18 cellular contexts compared by ENCODE assay signal in the genomic region with DNA sequence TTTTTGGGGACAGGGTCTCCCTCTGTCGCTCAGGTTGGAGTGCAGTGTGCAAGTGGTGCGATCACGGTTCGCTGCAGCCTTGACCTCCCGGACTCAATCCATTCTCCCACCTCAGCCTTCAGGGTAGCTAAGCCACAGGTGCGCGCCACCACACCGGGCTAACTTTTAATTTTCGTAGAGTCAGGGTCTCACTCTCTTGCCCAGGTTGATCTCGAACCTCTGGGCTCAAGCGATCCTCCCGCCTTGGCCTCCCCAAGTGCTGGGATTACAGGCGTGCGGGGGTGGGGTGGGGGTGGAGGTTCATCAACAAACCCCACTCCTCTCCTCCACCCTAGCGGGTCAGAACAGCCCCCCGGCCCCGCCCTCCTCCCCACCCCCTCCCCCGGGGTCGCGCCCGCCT. TPM values are rescaled to one million over a fixed set of nuclear protein-coding genes. Genes with fewer than 3 reads are reported as not detected.
DNase-seq lines count a peak whose midpoint lies in the region; ATAC-seq and TF ChIP-seq lines count a peak whose summit lies in the region.
"Had no signal": no experiment of that assay in that cellular context is flagged by ENCODE, and none has a peak within 500 bp of the region (broad histone marks: within the 10 kb centered on the region; RNA-seq: fewer than 3 reads in every experiment).

No MANE protein-coding gene starts in this region.

- no peak overlapping the region for H3K27ac Mint-ChIP-seq in GM23338
- H3K27ac Mint-ChIP-seq: CD14-positive monocyte; CD4-positive, alpha-beta memory T cell had no signal

- H2BK120ac ChIP-seq in neuronal stem cell (ENCODE audit: low read depth, low read length) = no peak overlapping the region

- H3K9me3 ChIP-seq in NT2/D1 (ENCODE audit: insufficient read depth, low read length) (peaks cover 3% of the 10 kb centered on the region; the same call in 1 of the 2 replicates), iPS DF 6.9 (ENCODE audit: control insufficient read depth, insufficient read depth, low read length) (no peaks in the 10 kb centered on the region), neuronal stem cell (replicated peaks in 1 of 2; ENCODE audit: control insufficient read depth in 2 of 2, insufficient read depth in 1 of 2, low read depth in 1 of 2, low read length in 2 of 2) (no peaks in the 10 kb centered on the region)
- H3K9me3 ChIP-seq: BLaER1 had no signal

- H3K27ac ChIP-seq in GM23338 (ENCODE audit: low read depth) (no peak overlapping the region), iPS DF 6.9 (ENCODE audit: low read length) (no peak overlapping the region), neuronal stem cell (replicated peaks; ENCODE audit: low read length) (no peak overlapping the region), RWPE1 (no peak overlapping the region)
- H3K27ac ChIP-seq: BLaER1, KMS-11 had no signal

- POLR2A ChIA-PET in RWPE1 (lab: Yijun Ruan, JAX; ENCODE audit: low non-redundant PET) = no interaction called here

- TF ChIP-seq CTCF in GM23338 (conservative IDR thresholded peaks at IDR 0.05; ENCODE audit: low read depth in 2 of 2) = no peak
- TF ChIP-seq CTCF in RWPE1 (conservative IDR thresholded peaks at IDR 0.05; ENCODE audit: low read depth) = no peak
- no peak for TF ChIP-seq CTCF in GM13976 (IDR thresholded peaks at IDR 0.05; ENCODE audit: borderline replicate concordance, control extremely low read depth, extremely low read depth, insufficient read depth, missing control alignments)

- H3K23ac ChIP-seq in neuronal stem cell (ENCODE audit: low read depth, low read length, poor library complexity) = no peak overlapping the region

- H3K27me3 ChIP-seq in GM23338 (ENCODE audit: insufficient read depth) = peaks cover 44% of the 10 kb centered on the region
- H3K27me3 ChIP-seq in NT2/D1 (ENCODE audit: insufficient read depth, insufficient read length) = peaks cover 11% of the 10 kb centered on the region
- H3K27me3 ChIP-seq in iPS DF 6.9 (ENCODE audit: control insufficient read depth, insufficient read depth, low read length) = peaks cover 7% of the 10 kb centered on the region; the same call in 1 of the 2 replicates
- peaks cover 7 to 45% (median 26%) of the 10 kb centered on the region in 3 experiments for H3K27me3 ChIP-seq in neuronal stem cell (ENCODE audit: control insufficient read depth in 3 of 3, insufficient read depth in 3 of 3, low read depth in 1 of 3, low read length in 3 of 3)

- H3K4ac ChIP-seq in neuronal stem cell (ENCODE audit: low read length) = no peak overlapping the region

- no CpG with 5 or more reads among the region's 21 CpGs for WGBS in iPS DF 6.9 (ENCODE audit: insufficient coverage, insufficient read length)
- WGBS in neuronal stem cell (ENCODE audit: extremely low coverage in 2 of 2, insufficient read length in 2 of 2, insufficient replicate concordance in 1 of 2), 2 donors = no CpG with 5 or more reads among the region's 21 CpGs

- no peak overlapping the region for H2AFZ ChIP-seq in GM23338
- no peak overlapping the region for H2AFZ ChIP-seq in neuronal stem cell (ENCODE audit: low read length)

- H3K9me2 ChIP-seq in GM23338 (ENCODE audit: insufficient read depth) = no peaks in the 10 kb centered on the region

- H3K4me2 ChIP-seq in GM23338 (peak overlapping the region; percentile 69), neuronal stem cell (ENCODE audit: insufficient read depth, low read length, poor library complexity, severe bottlenecking) (no peak overlapping the region)
- H3K4me2 ChIP-seq: KMS-11 had no signal

- H2AK5ac ChIP-seq in neuronal stem cell (ENCODE audit: low read depth, low read length) = peak overlapping the region; percentile 89

- no peaks in the 10 kb centered on the region; the same call in 2 of the 3 replicates for H3K36me3 Mint-ChIP-seq in GM23338 (ENCODE audit: low read depth)
- H3K36me3 Mint-ChIP-seq: CD14-positive monocyte; CD4-positive, alpha-beta memory T cell had no signal

- no peak overlapping the region for H2BK5ac ChIP-seq in neuronal stem cell (ENCODE audit: low read length)

- no peak overlapping the region for H4K91ac ChIP-seq in neuronal stem cell (ENCODE audit: low read depth, low read length, poor library complexity)

- ATAC-seq in GM23338 = peak; percentile 12

- peaks cover 4% of the 10 kb centered on the region; the same call in 1 of the 3 replicates for H3K9me3 Mint-ChIP-seq in GM23338
- H3K9me3 Mint-ChIP-seq: CD4-positive, alpha-beta memory T cell had no signal

- H3K79me1 ChIP-seq in neuronal stem cell (ENCODE audit: low read depth, low read length) = no peaks in the 10 kb centered on the region

- in situ Hi-C loops in GM13976 (cut with MboI; ENCODE audit: low sequenced_read_pairs, unreplicated experiment) = no loop called here

- peak overlapping the region; percentile 60 for H3K4me3 Mint-ChIP-seq in GM23338

- peaks cover 10% of the 10 kb centered on the region for H3K4me1 Mint-ChIP-seq in GM23338

- no peak for DNase-seq in GM23338 (ENCODE audit: low spot score)
- DNase-seq in NT2/D1 (ENCODE audit: low read depth, low spot score) = no peak
- DNase-seq in iPS DF 6.9 (ENCODE audit: low read depth, low spot score) = no peak
- no peak for DNase-seq in neuronal stem cell (ENCODE audit: low spot score)
- DNase-seq in stimulated activated CD4-positive, alpha-beta T cell treated with anti-CD3 and anti-CD28 coated beads, Interleukin-1b, Interleukin-23, amount 100 ng/mL, for 48 hours = no peak
- no peak for DNase-seq in RWPE1 (ENCODE audit: low spot score)
- DNase-seq in GM13976 (ENCODE audit: low spot score) = no peak
- DNase-seq in T-helper 9 cell = no peak
- DNase-seq: AML-193; CD4-positive, alpha-beta memory T cell; DMS153; DMS79; GDM1 had no signal

- H3K9ac ChIP-seq in NT2/D1 (ENCODE audit: insufficient read length, low read depth) (peak overlapping the region; percentile 32), neuronal stem cell (ENCODE audit: low read depth, low read length, poor library complexity) (no peak overlapping the region)
- H3K9ac ChIP-seq: BLaER1, KMS-11 had no signal

- peaks cover 3% of the 10 kb centered on the region; the same call in 1 of the 2 replicates for H3F3A ChIP-seq in GM23338 (replicated peaks; ENCODE audit: low read depth)

- H4K8ac ChIP-seq in neuronal stem cell (ENCODE audit: low read depth, low read length) = no peak overlapping the region

- H3K4me1 ChIP-seq in GM23338 (ENCODE audit: insufficient read depth) = peaks cover 12% of the 10 kb centered on the region
- H3K4me1 ChIP-seq in NT2/D1 (ENCODE audit: insufficient read depth, insufficient read length) = peaks cover 5% of the 10 kb centered on the region
- no peaks in the 10 kb centered on the region for H3K4me1 ChIP-seq in iPS DF 6.9 (ENCODE audit: control insufficient read depth, insufficient read depth, low read length)
- peaks cover 5 to 7% of the 10 kb centered on the region in 2 donors for H3K4me1 ChIP-seq in neuronal stem cell (ENCODE audit: control insufficient read depth in 2 of 2, insufficient read depth in 1 of 2, low read depth in 1 of 2, low read length in 2 of 2)

- H3K36me3 ChIP-seq in GM23338 (ENCODE audit: insufficient read depth) (no peaks in the 10 kb centered on the region), NT2/D1 (ENCODE audit: insufficient read depth, insufficient read length, low read length) (no peaks in the 10 kb centered on the region), iPS DF 6.9 (ENCODE audit: control insufficient read depth, insufficient read depth, low read length) (no peaks in the 10 kb centered on the region), neuronal stem cell (replicated peaks in 1 of 2; ENCODE audit: control insufficient read depth in 2 of 2, insufficient read depth in 2 of 2, low read length in 2 of 2) (no peaks in the 10 kb centered on the region)
- H3K36me3 ChIP-seq: BLaER1 had no signal

- H3K27me3 Mint-ChIP-seq in GM23338 (ENCODE audit: insufficient read depth, low read depth, poor library complexity) = peaks cover 27% of the 10 kb centered on the region

- no peaks in the 10 kb centered on the region for H3K79me2 ChIP-seq in GM23338 (replicated peaks; ENCODE audit: insufficient read depth)

- H3K4me3 ChIP-seq in GM23338 (peak overlapping the region; percentile 46; the same call in 1 of the 2 replicates), NT2/D1 (ENCODE audit: insufficient read length, low read depth) (no peak overlapping the region), iPS DF 6.9 (ENCODE audit: low read length) (peak overlapping the region; percentile 4; the same call in 1 of the 2 replicates), neuronal stem cell (ENCODE audit: low read length in 2 of 2) (no peak overlapping the region)
- H3K4me3 ChIP-seq: BLaER1 had no signal

- no peak overlapping the region for H2BK12ac ChIP-seq in neuronal stem cell (ENCODE audit: low read length)

- no peak overlapping the region for H3K18ac ChIP-seq in neuronal stem cell (ENCODE audit: low read length)

- H4K20me1 ChIP-seq in GM23338 (replicated peaks; ENCODE audit: insufficient read depth) = no peaks in the 10 kb centered on the region
- H4K20me1 ChIP-seq: BLaER1 had no signal

- H3K14ac ChIP-seq in neuronal stem cell (ENCODE audit: low read length) = no peak overlapping the region

- CTCF ChIA-PET in RWPE1 (lab: Yijun Ruan, JAX) = no interaction called here

- peak overlapping the region; percentile 67 for H2BK15ac ChIP-seq in neuronal stem cell (ENCODE audit: low read length)

TF ChIP-seq in GM23338, 12 proteins besides CTCF, POLR2A, EP300 and RAD21 (continues in another document):
- TF ChIP-seq JUNB (IDR thresholded peaks at IDR 0.05; ENCODE audit: unreplicated experiment) = no peak
- no peak for TF ChIP-seq POLR2AphosphoS5 (IDR thresholded peaks at IDR 0.05; ENCODE audit: low read depth)
- no peak for TF ChIP-seq NANOG (IDR thresholded peaks at IDR 0.05; ENCODE audit: borderline replicate concordance)

RNA-seq across cellular contexts. Expression of a gene that starts 5.4 kb away (rescaled TPM):
- total RNA-seq in GM23338 (2014; rRNA removed; shearing (Covaris generic)) = not detected in 2 replicates
- not detected in 2 replicates for polyA plus RNA-seq in GM23338 (2016; fragmentation: Nextera tagmentation; extraction: Ambion mirVana)
- not detected for polyA plus RNA-seq in neuronal stem cell (2013, experiment 1 of 2)
- not detected for polyA plus RNA-seq in neuronal stem cell (2013, experiment 2 of 2)
- total RNA-seq: CD4-positive, alpha-beta memory T cell; Daoy; HT-29 had no signal
- polyA plus RNA-seq: CD14-positive monocyte; CD4-positive, alpha-beta memory T cell had no signal

RNA-seq across cellular contexts. Expression of a gene that starts 6.8 kb away (rescaled TPM):
- total RNA-seq in GM23338 (2014; rRNA removed; shearing (Covaris generic)) = 0.90 and 1.8 TPM in 2 replicates
- 0.40 and 1.8 TPM in 2 replicates for polyA plus RNA-seq in GM23338 (2016; fragmentation: Nextera tagmentation; extraction: Ambion mirVana)
- polyA plus RNA-seq in neuronal stem cell (2013, experiment 1 of 2) = 2.0 TPM
- polyA plus RNA-seq in neuronal stem cell (2013, experiment 2 of 2) = 1.6 TPM
- total RNA-seq: CD4-positive, alpha-beta memory T cell; Daoy; HT-29 had no signal
- polyA plus RNA-seq: CD14-positive monocyte had no signal

RNA-seq across cellular contexts. Expression of a gene that starts 15.0 kb away (rescaled TPM):
- 9.3 and 11.6 TPM in 2 replicates for total RNA-seq in GM23338 (2014; rRNA removed; shearing (Covaris generic))
- polyA plus RNA-seq in GM23338 (2016; fragmentation: Nextera tagmentation; extraction: Ambion mirVana) = 2.1 and 3.5 TPM in 2 replicates
- polyA plus RNA-seq in neuronal stem cell (2013, experiment 1 of 2) = 10.0 TPM
- 9.8 TPM for polyA plus RNA-seq in neuronal stem cell (2013, experiment 2 of 2)

RNA-seq across cellular contexts. Expression of a gene that starts 35.5 kb away (rescaled TPM):
- 49.9 and 60.3 TPM in 2 replicates for total RNA-seq in GM23338 (2014; rRNA removed; shearing (Covaris generic))
- 36.6 and 43.5 TPM in 2 replicates for polyA plus RNA-seq in GM23338 (2016; fragmentation: Nextera tagmentation; extraction: Ambion mirVana)
- polyA plus RNA-seq in neuronal stem cell (2013, experiment 1 of 2) = 42.9 TPM
- polyA plus RNA-seq in neuronal stem cell (2013, experiment 2 of 2) = 42.4 TPM

RNA-seq across cellular contexts. Expression of a gene that starts 49.9 kb away (rescaled TPM):
- 28.9 and 33.9 TPM in 2 replicates for total RNA-seq in GM23338 (2014; rRNA removed; shearing (Covaris generic))
- 22.0 and 24.9 TPM in 2 replicates for polyA plus RNA-seq in GM23338 (2016; fragmentation: Nextera tagmentation; extraction: Ambion mirVana)
- polyA plus RNA-seq in neuronal stem cell (2013, experiment 1 of 2) = 32.5 TPM
- 30.5 TPM for polyA plus RNA-seq in neuronal stem cell (2013, experiment 2 of 2)

Comparison
In these comparisons a context has a peak if more than half of its experiments do, and no peak if none do; other contexts are left out.
1. H3K4me3 ChIP-seq: peak in GM23338 (single experiment) and iPS DF 6.9 (single experiment); none in NT2/D1 (single experiment) and neuronal stem cell (0 of 2).